In genomic region chr4:153209410-153209809, GRCh38 we compare ENCODE assay signal across 27 cellular contexts. TPM values are rescaled to one million over a fixed set of nuclear protein-coding genes. Genes with fewer than 3 reads are reported as not detected.
DNase-seq lines count a peak whose midpoint lies in the region; ATAC-seq and TF ChIP-seq lines count a peak whose summit lies in the region.
"Had no signal": no experiment of that assay in that cellular context is flagged by ENCODE, and none has a peak within 500 bp of the region (broad histone marks: within the 10 kb centered on the region; RNA-seq: fewer than 3 reads in every experiment).

No MANE protein-coding gene starts in this region.

- no peaks in the 10 kb centered on the region for H4K20me1 ChIP-seq in hepatocyte (ENCODE audit: insufficient read depth, poor library complexity, severe bottlenecking)
- peaks cover 7% of the 10 kb centered on the region for H4K20me1 ChIP-seq in neural progenitor cell (ENCODE audit: low read depth)

- H3K9me3 ChIP-seq in hepatocyte (ENCODE audit: low read depth) (no peaks in the 10 kb centered on the region), neural progenitor cell (ENCODE audit: low read depth) (no peaks in the 10 kb centered on the region)
- H3K9me3 ChIP-seq: gastroesophageal sphincter, SJCRH30 had no signal

- intact Hi-C loops in natural killer cell (cut with micrococcal nuclease), result no loop called here

- DNase-seq in DMS79 treated with DMSO at 0.1 percent for 48 hours (lab: John Stamatoyannopoulos, UW), result peak; percentile 44
- DNase-seq in NCI-H2107 treated with DMSO at 0.1 percent for 48 hours (lab: John Stamatoyannopoulos, UW; ENCODE audit: unreplicated experiment), result peak; percentile 9
- peak; percentile 57 for DNase-seq in hepatocyte (ENCODE audit: low spot score)
- no peak for DNase-seq in neural progenitor cell (ENCODE audit: low spot score)
- DNase-seq in natural killer cell, result no peak
- no peak for DNase-seq in central memory CD4-positive, alpha-beta T cell
- DNase-seq: activated CD4-positive, alpha-beta T cell treated with anti-CD3 and anti-CD28 coated beads, Interleukin-2, amount 50 U/mL, for 48 hours; activated naive CD4-positive, alpha-beta T cell; activated T-cell treated with anti-CD3 and anti-CD28 coated beads for 4 hours; amniotic stem cell; caudate nucleus; CD4-positive, CD25-positive, alpha-beta regulatory T cell; GOT3; IMR-90; left ventricle myocardium superior; NCI-H1694; NCI-H748 treated with DMSO at 0.1 percent for 48 hours; occipital lobe; PC-9; SJCRH30; stimulated activated CD4-positive, alpha-beta T cell treated with anti-CD3 and anti-CD28 coated beads, Interleukin-12 subunit alpha, Interleukin-12 subunit beta, amount 100 ng/mL, for 4 hours; stimulated activated CD8-positive, alpha-beta memory T cell treated with anti-CD3 and anti-CD28 coated beads, Interleukin-4, amount 100 ng/mL, for 48 hours; WERI-Rb-1 had no signal

- H3K9me2 ChIP-seq in hepatocyte (replicated peaks; ENCODE audit: insufficient read depth), result no peaks in the 10 kb centered on the region

- H3K4me2 ChIP-seq in hepatocyte, result peak overlapping the region; percentile 30
- H3K4me2 ChIP-seq in neural progenitor cell, result no peak overlapping the region
- H3K4me2 ChIP-seq: PC-9 had no signal

- peaks cover 13% of the 10 kb centered on the region for H3K36me3 Mint-ChIP-seq in neural progenitor cell
- no peaks in the 10 kb centered on the region for H3K36me3 Mint-ChIP-seq in natural killer cell
- H3K36me3 Mint-ChIP-seq: CD4-positive, CD25-positive, alpha-beta regulatory T cell had no signal

- H3K79me2 ChIP-seq in hepatocyte (peaks cover 63% of the 10 kb centered on the region), neural progenitor cell (ENCODE audit: low read depth) (no peaks in the 10 kb centered on the region)

- no peak overlapping the region for H3K4me3 ChIP-seq in hepatocyte
- no peak overlapping the region for H3K4me3 ChIP-seq in neural progenitor cell
- H3K4me3 ChIP-seq: gastroesophageal sphincter, PC-9, SJCRH30 had no signal

- ATAC-seq in natural killer cell (no peak), HG03342 (IDR thresholded peaks at IDR 0.05; ENCODE audit: unreplicated experiment) (no peak), GM18505 (IDR thresholded peaks at IDR 0.05; ENCODE audit: unreplicated experiment) (no peak)
- ATAC-seq: gastroesophageal sphincter, left ventricle myocardium superior had no signal

- peaks cover 22% of the 10 kb centered on the region for H3K4me1 ChIP-seq in hepatocyte (ENCODE audit: insufficient read depth)
- H3K4me1 ChIP-seq in neural progenitor cell, result peaks cover 35% of the 10 kb centered on the region

- TF ChIP-seq CTCF in hepatocyte (IDR thresholded peaks at IDR 0.05; ENCODE audit: poor library complexity) (no peak), neural progenitor cell (IDR thresholded peaks at IDR 0.05) (no peak), natural killer cell (IDR thresholded peaks at IDR 0.05) (no peak)

- WGBS in hepatocyte (ENCODE audit: low lambda C conversion rate, missing lambda C conversion rate), result 34% methylated on average over 5 of the region's 5 CpGs

- H3K4me3 Mint-ChIP-seq in neural progenitor cell (peak overlapping the region; percentile 46), natural killer cell (no peak overlapping the region)
- H3K4me3 Mint-ChIP-seq: CD4-positive, CD25-positive, alpha-beta regulatory T cell; T-helper 1 cell treated with Interleukin-12 subunit alpha and Interleukin-12 subunit beta and Interleukin-4 antibody, amounts not matched to agents 30 μg/mL and 1 μg/mL, for 36 hours had no signal

- peaks cover 26% of the 10 kb centered on the region for H3F3A ChIP-seq in neural progenitor cell (ENCODE audit: low read depth)

- peak overlapping the region; percentile 65 for H3K27ac ChIP-seq in hepatocyte
- no peak overlapping the region for H3K27ac ChIP-seq in neural progenitor cell
- H3K27ac ChIP-seq: gastroesophageal sphincter, PC-9, SJCRH30, WERI-Rb-1 had no signal

- no peak overlapping the region for H3K9ac ChIP-seq in neural progenitor cell

- H3K27me3 ChIP-seq in hepatocyte (no peaks in the 10 kb centered on the region), neural progenitor cell (peaks cover 30% of the 10 kb centered on the region)
- H3K27me3 ChIP-seq: gastroesophageal sphincter, SJCRH30 had no signal

- no peak for TF ChIP-seq POLR2A in GM18505 (IDR thresholded peaks at IDR 0.05; ENCODE audit: borderline replicate concordance, extremely low read depth, insufficient read depth, insufficient read length)

- no peaks in the 10 kb centered on the region for H3K36me3 ChIP-seq in hepatocyte (replicated peaks; ENCODE audit: insufficient read depth, low read depth)
- no peaks in the 10 kb centered on the region for H3K36me3 ChIP-seq in neural progenitor cell
- H3K36me3 ChIP-seq: gastroesophageal sphincter, WERI-Rb-1 had no signal

- H2AFZ ChIP-seq in hepatocyte, result no peak overlapping the region
- H2AFZ ChIP-seq in neural progenitor cell (replicated peaks), result no peak overlapping the region
- H2AFZ ChIP-seq: PC-9 had no signal

- H3K9me3 Mint-ChIP-seq in neural progenitor cell, result peaks cover 4% of the 10 kb centered on the region
- no peaks in the 10 kb centered on the region for H3K9me3 Mint-ChIP-seq in natural killer cell
- H3K9me3 Mint-ChIP-seq: T-helper 1 cell treated with Interleukin-12 subunit alpha and Interleukin-12 subunit beta and Interleukin-4 antibody, amounts not matched to agents 30 μg/mL and 1 μg/mL, for 36 hours had no signal

- H3K27ac Mint-ChIP-seq in neural progenitor cell (peak overlapping the region; percentile 76), natural killer cell (no peak overlapping the region)
- H3K27ac Mint-ChIP-seq: CD4-positive, CD25-positive, alpha-beta regulatory T cell; T-helper 1 cell treated with Interleukin-12 subunit alpha and Interleukin-12 subunit beta and Interleukin-4 antibody, amounts not matched to agents 30 μg/mL and 1 μg/mL, for 36 hours had no signal

- H3K27me3 Mint-ChIP-seq in neural progenitor cell (ENCODE audit: insufficient read depth, low read depth) (peaks cover 3% of the 10 kb centered on the region), natural killer cell (ENCODE audit: low read depth in 2 of 2) (peaks cover 4 to 8% of the 10 kb centered on the region in 2 donors)

- H3K4me1 Mint-ChIP-seq in neural progenitor cell, result peaks cover 84% of the 10 kb centered on the region
- peaks cover 0 to 8% of the 10 kb centered on the region in 2 donors for H3K4me1 Mint-ChIP-seq in natural killer cell

RNA-seq across cellular contexts. Expression of gene TRIM2, which starts 5.2 kb away (rescaled TPM):
- total RNA-seq in hepatocyte, result 82.1 and 84.1 TPM in 2 replicates
- polyA plus RNA-seq in hepatocyte, result 24.4 and 32.0 TPM in 2 replicates
- total RNA-seq in neural progenitor cell (ENCODE audit: low replicate concordance), result 87.6 and 90.2 TPM in 2 replicates
- total RNA-seq in natural killer cell, result under 1 TPM in 1 of 3 donors, not detected in 2; 0.11 TPM

Comparison
In these comparisons a context has a peak if more than half of its experiments do, and no peak if none do; other contexts are left out.
1. DNase-seq: peak in DMS79 treated with DMSO at 0.1 percent for 48 hours (single experiment), NCI-H2107 treated with DMSO at 0.1 percent for 48 hours (single experiment) and hepatocyte (single experiment); none in neural progenitor cell (single experiment), natural killer cell (single experiment) and central memory CD4-positive, alpha-beta T cell (single experiment).
2. RNA of gene TRIM2, which starts 5.2 kb away (total RNA-seq): 87.6 to 90.2 TPM in neural progenitor cell and 82.1 to 84.1 TPM in hepatocyte; 0.11 TPM in natural killer cell; every median in the first group is over 10 times any median in the second.